In genomic region chr2:168042127-168042824, GRCh38 we compare ENCODE assay signal across 8 cellular contexts.
DNase-seq lines count a peak whose midpoint lies in the region; ATAC-seq and TF ChIP-seq lines count a peak whose summit lies in the region.
"Not testable (repeated sequence)": the region's sequence is repeated elsewhere in the genome, so short reads cannot be mapped to it uniquely, and the experiment has no call there.

No MANE protein-coding gene starts in this region.

- not testable (repeated sequence) for H3K9me3 ChIP-seq in SU-DHL-6 (ENCODE audit: insufficient read depth, low read length)

- H3K27me3 ChIP-seq in SU-DHL-6 (ENCODE audit: low read length), result not testable (repeated sequence)

- H3K79me2 ChIP-seq in SU-DHL-6 (ENCODE audit: insufficient read depth, low read length), result not testable (repeated sequence)

- H3K9me3 Mint-ChIP-seq in IgD-negative memory B cell; stimulated activated naive B cell treated with anti-CD40 and anti-IgM and Interleukin-4, amounts not matched to agents 10 μg/mL and 1 μg/mL and 100 μg/mL, for 72 hours: not testable (repeated sequence)

- H3K27ac Mint-ChIP-seq in IgD-negative memory B cell, result peak overlapping the region in 2 of 3 donors; percentile 1 to 41
- peak overlapping the region; percentile 88 for H3K27ac Mint-ChIP-seq in stimulated activated naive B cell treated with anti-CD40 and anti-IgM and Interleukin-4, amounts not matched to agents 10 μg/mL and 1 μg/mL and 100 μg/mL, for 72 hours

- H3K4me1 Mint-ChIP-seq in IgD-negative memory B cell, result peaks cover 28 to 31% (median 30%) of the 10 kb centered on the region in 3 donors
- H3K4me1 Mint-ChIP-seq in stimulated activated naive B cell treated with anti-CD40 and anti-IgM and Interleukin-4, amounts not matched to agents 10 μg/mL and 1 μg/mL and 100 μg/mL, for 72 hours, result peaks cover 44 to 72% of the 10 kb centered on the region in 2 donors

- H3K9ac ChIP-seq in SU-DHL-6 (ENCODE audit: low read length), result not testable (repeated sequence)

- H3K4me2 ChIP-seq in SU-DHL-6 (ENCODE audit: low read depth, low read length, poor library complexity, severe bottlenecking), result peak overlapping the region; percentile 60

- H3F3A ChIP-seq in SU-DHL-6 (ENCODE audit: insufficient read depth), result not testable (repeated sequence)

- ATAC-seq in GM18498 (IDR thresholded peaks at IDR 0.05; ENCODE audit: unreplicated experiment), result peak; percentile 94
- ATAC-seq in GM19043 (IDR thresholded peaks at IDR 0.05; ENCODE audit: low read depth, unreplicated experiment), result peak; percentile 96
- peak; percentile 98 for ATAC-seq in GM21423 (IDR thresholded peaks at IDR 0.05; ENCODE audit: unreplicated experiment)
- ATAC-seq in HG02798 (IDR thresholded peaks at IDR 0.05; ENCODE audit: poor library complexity, unreplicated experiment), result peak; percentile 94
- ATAC-seq in HG03135 (IDR thresholded peaks at IDR 0.05; ENCODE audit: unreplicated experiment), result peak; percentile 96
- peak; percentile 92 to 94 for ATAC-seq in stimulated activated naive B cell treated with anti-CD40 and anti-IgM and Interleukin-4, amounts not matched to agents 10 μg/mL and 1 μg/mL and 100 μg/mL, for 72 hours (replicated peaks)

- not testable (repeated sequence) for H3K9me2 ChIP-seq in SU-DHL-6 (replicated peaks; ENCODE audit: insufficient read depth, low read length)

- H2AFZ ChIP-seq in SU-DHL-6 (ENCODE audit: low read depth, low read length, severe bottlenecking), result not testable (repeated sequence)

- H4K20me1 ChIP-seq in SU-DHL-6 (ENCODE audit: low read depth, low read length), result not testable (repeated sequence)

- H3K27me3 Mint-ChIP-seq in IgD-negative memory B cell; stimulated activated naive B cell treated with anti-CD40 and anti-IgM and Interleukin-4, amounts not matched to agents 10 μg/mL and 1 μg/mL and 100 μg/mL, for 72 hours: not testable (repeated sequence)

- H3K36me3 Mint-ChIP-seq in IgD-negative memory B cell, result not testable (repeated sequence)
- peaks cover 9 to 13% of the 10 kb centered on the region in 2 donors for H3K36me3 Mint-ChIP-seq in stimulated activated naive B cell treated with anti-CD40 and anti-IgM and Interleukin-4, amounts not matched to agents 10 μg/mL and 1 μg/mL and 100 μg/mL, for 72 hours

- H3K36me3 ChIP-seq in SU-DHL-6 (ENCODE audit: low read length), result not testable (repeated sequence)

- H3K27ac ChIP-seq in SU-DHL-6 (ENCODE audit: low read depth, low read length), result peak overlapping the region; percentile 62

- not testable (repeated sequence) for TF ChIP-seq CTCF in SU-DHL-6 (IDR thresholded peaks at IDR 0.05; ENCODE audit: insufficient read depth, low read length, poor library complexity, severe bottlenecking)

- DNase-seq in stimulated activated naive B cell treated with anti-CD40 and anti-IgM and Interleukin-4, amounts not matched to agents 10 μg/mL and 1 μg/mL and 100 μg/mL, for 72 hours, result not testable (repeated sequence)

- H3K4me3 Mint-ChIP-seq in IgD-negative memory B cell, result peak overlapping the region in 3 of 4 donors; percentile 1 to 85 (median 72)
- H3K4me3 Mint-ChIP-seq in stimulated activated naive B cell treated with anti-CD40 and anti-IgM and Interleukin-4, amounts not matched to agents 10 μg/mL and 1 μg/mL and 100 μg/mL, for 72 hours, result peak overlapping the region; percentile 44 to 73

- H3K4me3 ChIP-seq in SU-DHL-6 (ENCODE audit: insufficient read depth, low read length, poor library complexity, severe bottlenecking), result peak overlapping the region; percentile 26
